Comparison of ENCODE assay signal across 16 cellular contexts in the genomic region with DNA sequence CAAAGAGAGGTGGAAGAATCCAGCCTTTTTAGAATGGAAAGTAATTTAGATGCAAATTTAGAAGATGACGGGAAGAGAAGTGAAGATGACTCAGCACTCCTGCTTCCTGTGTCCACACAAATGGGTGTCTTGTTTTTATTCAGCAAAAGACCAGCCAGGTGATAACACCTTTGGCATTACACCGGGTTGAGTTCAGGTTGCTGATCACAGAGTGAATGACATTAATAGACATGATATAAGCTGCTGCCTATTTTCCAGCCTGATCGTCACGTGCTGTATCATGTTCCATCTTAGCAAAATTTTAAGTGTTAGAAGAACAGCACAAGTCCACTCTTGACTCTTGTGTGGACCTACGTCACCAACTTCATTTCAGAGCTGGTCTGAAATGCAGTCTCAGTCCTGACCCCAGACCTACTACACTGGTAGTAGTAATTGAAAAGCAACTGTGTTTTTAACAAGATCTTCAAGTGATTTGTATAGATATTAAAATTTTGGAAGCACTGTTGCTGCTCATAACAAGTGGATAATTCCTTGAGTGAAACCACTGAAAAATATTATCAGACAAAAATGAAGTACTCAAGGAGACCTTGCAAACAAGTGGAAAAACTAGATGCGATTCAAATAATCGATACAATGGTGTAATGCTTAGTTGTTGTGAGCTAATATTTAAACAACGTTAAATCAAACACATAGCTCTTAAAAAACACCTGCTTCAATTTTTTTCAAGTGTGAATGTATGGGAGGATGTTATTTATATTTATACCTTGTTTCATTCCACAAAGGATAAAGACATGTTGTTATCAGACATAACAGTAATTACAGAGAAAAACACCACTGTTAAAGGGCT.
DNase-seq lines count a peak whose midpoint lies in the region; ATAC-seq, FAIRE-seq and TF ChIP-seq lines count a peak whose summit lies in the region.
"Had no signal": no experiment of that assay in that cellular context is flagged by ENCODE, and none has a peak within 500 bp of the region (broad histone marks: within the 10 kb centered on the region; RNA-seq: fewer than 3 reads in every experiment).

No MANE protein-coding gene starts in this region.

- H3K27ac ChIP-seq in A549 (peak overlapping the region; percentile 11 to 39; a peak in 3 of 6 replicates), iPS-18a (ENCODE audit: low read length) (peak overlapping the region; percentile 79)
- H3K27ac ChIP-seq: WERI-Rb-1 had no signal

- no peaks in the 10 kb centered on the region for H3K9me3 Mint-ChIP-seq in activated CD4-positive, alpha-beta T cell treated with anti-CD3 and anti-CD28 coated beads for 36 hours (ENCODE audit: low read depth)

- no peaks in the 10 kb centered on the region for H3K36me3 Mint-ChIP-seq in activated CD4-positive, alpha-beta T cell treated with anti-CD3 and anti-CD28 coated beads for 36 hours (ENCODE audit: low read depth)
- H3K36me3 Mint-ChIP-seq: stimulated activated naive B cell treated with anti-CD40 and anti-IgM and Interleukin-4, amounts not matched to agents 10 μg/mL and 1 μg/mL and 100 μg/mL, for 72 hours had no signal

- H3K4me1 Mint-ChIP-seq in activated CD4-positive, alpha-beta T cell treated with anti-CD3 and anti-CD28 coated beads for 36 hours: no peaks in the 10 kb centered on the region
- H3K4me1 Mint-ChIP-seq: stimulated activated naive B cell treated with anti-CD40 and anti-IgM and Interleukin-4, amounts not matched to agents 10 μg/mL and 1 μg/mL and 100 μg/mL, for 72 hours had no signal

- H3K4me3 ChIP-seq in A549 (no peak overlapping the region), iPS-18a (ENCODE audit: low read length) (no peak overlapping the region)

- intact Hi-C loops in activated CD4-positive, alpha-beta T cell treated with anti-CD3 and anti-CD28 coated beads for 36 hours (cut with DNase I, micrococcal nuclease): no loop called here

- H3K27ac Mint-ChIP-seq in activated CD4-positive, alpha-beta T cell treated with anti-CD3 and anti-CD28 coated beads for 36 hours: no peak overlapping the region
- H3K27ac Mint-ChIP-seq: stimulated activated naive B cell treated with anti-CD40 and anti-IgM and Interleukin-4, amounts not matched to agents 10 μg/mL and 1 μg/mL and 100 μg/mL, for 72 hours had no signal

- 0 out of 3 replicates have a peak, but pooled peaks cover 2% of the 10 kb centered on the region for H3K9me3 ChIP-seq in A549
- no peaks in the 10 kb centered on the region for H3K9me3 ChIP-seq in iPS-18a (ENCODE audit: control insufficient read depth, low read depth, low read length)
- H3K9me3 ChIP-seq: Caco-2 had no signal

- peak overlapping the region; percentile 27 for H3K9ac ChIP-seq in iPS-18a (ENCODE audit: low read length)

- no peaks in the 10 kb centered on the region for H3K36me3 ChIP-seq in iPS-18a (ENCODE audit: control insufficient read depth, low read depth, low read length)
- H3K36me3 ChIP-seq: WERI-Rb-1 had no signal

- DNase-seq in A549 (ENCODE audit: low read depth in 1 of 2, low spot score in 1 of 2) (no peak), M059J (ENCODE audit: low read depth) (peak; percentile 27), RPMI8226 (peak; percentile 17), NCI-H226 (no peak), T1000 (lab: John Stamatoyannopoulos, UW) (no peak)
- DNase-seq in activated CD4-positive, alpha-beta T cell treated with anti-CD3 and anti-CD28 coated beads for 36 hours: no peak
- DNase-seq: activated naive CD4-positive, alpha-beta T cell treated with Interleukin-2 at 50 U/mL for 16 hours; Caco-2; effector CD4-positive, alpha-beta T cell; foreskin fibroblast; nucleus accumbens; PC-3; stimulated activated naive B cell treated with anti-CD40 and anti-IgM and Interleukin-4, amounts not matched to agents 10 μg/mL and 1 μg/mL and 100 μg/mL, for 72 hours; WERI-Rb-1 had no signal

- FAIRE-seq in A549 (lab: Jason Lieb, UNC): peak; percentile 82

- 84% methylated on average over 8 of the region's 8 CpGs for WGBS in A549 (ENCODE audit: missing lambda C conversion rate)

- H3K27me3 Mint-ChIP-seq in activated CD4-positive, alpha-beta T cell treated with anti-CD3 and anti-CD28 coated beads for 36 hours: peaks cover 15% of the 10 kb centered on the region

- CTCF ChIA-PET in A549 (lab: Yijun Ruan, JAX): interaction anchor here (0.9 to 3.0 kb wide), 4 partner anchors 11 to 110 kb away, joined by 3 to 11 read pairs (median 4); a partner anchor contains a TSS
- CTCF ChIA-PET in activated CD4-positive, alpha-beta T cell treated with anti-CD3 and anti-CD28 coated beads for 36 hours (lab: Charles Lee): interaction anchor here (0.6 kb wide), 1 partner anchor 292 kb away, joined by 3 read pairs; no protein-coding TSS in a partner anchor

- no peaks in the 10 kb centered on the region for H3K27me3 ChIP-seq in iPS-18a (ENCODE audit: control insufficient read depth, insufficient read depth, low read length)

- no peak for TF ChIP-seq CTCF in A549 (IDR thresholded peaks at IDR 0.05)

- H3K4me1 ChIP-seq in A549 (peaks cover 11% of the 10 kb centered on the region; the same call in 2 of the 3 replicates), iPS-18a (ENCODE audit: control insufficient read depth, low read depth, low read length) (peaks cover 25% of the 10 kb centered on the region)

- no peak for TF ChIP-seq RAD21 in A549 (conservative IDR thresholded peaks at IDR 0.05 in 1 of 2, IDR thresholded peaks at IDR 0.05 in 1 of 2)

- H3K4me3 Mint-ChIP-seq in activated CD4-positive, alpha-beta T cell treated with anti-CD3 and anti-CD28 coated beads for 36 hours: no peak overlapping the region
- H3K4me3 Mint-ChIP-seq: stimulated activated naive B cell treated with anti-CD40 and anti-IgM and Interleukin-4, amounts not matched to agents 10 μg/mL and 1 μg/mL and 100 μg/mL, for 72 hours had no signal

- ATAC-seq in A549 (no peak), HG03025 (IDR thresholded peaks at IDR 0.05; ENCODE audit: low FRiP score, unreplicated experiment) (no peak)
- ATAC-seq in activated CD4-positive, alpha-beta T cell treated with anti-CD3 and anti-CD28 coated beads for 36 hours: no peak
- ATAC-seq: PC-3; stimulated activated naive B cell treated with anti-CD40 and anti-IgM and Interleukin-4, amounts not matched to agents 10 μg/mL and 1 μg/mL and 100 μg/mL, for 72 hours had no signal

- TF ChIP-seq EP300 in A549 (IDR thresholded peaks at IDR 0.05): no peak

- POLR2A ChIA-PET in A549 (lab: Yijun Ruan, JAX): no interaction called here
- POLR2A ChIA-PET in activated CD4-positive, alpha-beta T cell treated with anti-CD3 and anti-CD28 coated beads for 36 hours (lab: Charles Lee): no interaction called here

- no peak overlapping the region for H3K4me2 ChIP-seq in A549

- no peak for TF ChIP-seq POLR2A in A549 (IDR thresholded peaks at IDR 0.05; ENCODE audit: low read length)

TF ChIP-seq in A549, 52 proteins besides CTCF, POLR2A, EP300 and RAD21:
- peak; percentile 86 for TF ChIP-seq NFE2L2 (conservative IDR thresholded peaks at IDR 0.05; ENCODE audit: low read length)
- TF ChIP-seq MAFK (IDR thresholded peaks at IDR 0.05; ENCODE audit: partially characterized antibody): peak; percentile 91
- no peak for TF ChIP-seq CHD4 (IDR thresholded peaks at IDR 0.05; ENCODE audit: borderline replicate concordance)

Comparison
In these comparisons a context has a peak if more than half of its experiments do, and no peak if none do; other contexts are left out.
1. DNase-seq: peak in M059J (single experiment) and RPMI8226 (single experiment); none in A549 (0 of 2), NCI-H226 (single experiment), T1000 (single experiment) and activated CD4-positive, alpha-beta T cell treated with anti-CD3 and anti-CD28 coated beads for 36 hours (single experiment).